In the genomic region with DNA sequence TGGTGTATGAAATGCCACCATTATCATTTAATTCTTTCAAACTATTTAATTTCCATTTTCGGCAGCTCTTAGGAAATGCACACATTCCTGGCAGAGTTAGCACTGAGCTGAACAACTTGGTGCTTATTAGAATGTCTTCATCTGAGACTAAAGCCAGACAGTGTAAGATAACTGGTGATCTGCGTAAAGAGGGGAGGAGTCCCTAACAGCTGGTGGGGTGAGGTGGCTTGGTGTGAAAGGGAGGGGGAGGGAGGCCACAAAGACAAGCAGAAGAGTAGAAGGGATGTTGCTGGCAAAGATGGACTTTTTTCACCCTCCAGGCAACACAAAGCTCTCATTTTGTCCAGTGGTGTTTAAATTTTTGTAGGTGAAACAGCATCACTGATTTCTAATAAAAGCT, we compare ENCODE assay signal across 1 cellular context.
TF ChIP-seq lines count a peak whose summit lies in the region.

No MANE protein-coding gene starts in this region.

TF ChIP-seq in HepG2, 621 proteins besides CTCF, POLR2A, EP300 and RAD21 (continued from another document):
- TF ChIP-seq, protein P1, sequence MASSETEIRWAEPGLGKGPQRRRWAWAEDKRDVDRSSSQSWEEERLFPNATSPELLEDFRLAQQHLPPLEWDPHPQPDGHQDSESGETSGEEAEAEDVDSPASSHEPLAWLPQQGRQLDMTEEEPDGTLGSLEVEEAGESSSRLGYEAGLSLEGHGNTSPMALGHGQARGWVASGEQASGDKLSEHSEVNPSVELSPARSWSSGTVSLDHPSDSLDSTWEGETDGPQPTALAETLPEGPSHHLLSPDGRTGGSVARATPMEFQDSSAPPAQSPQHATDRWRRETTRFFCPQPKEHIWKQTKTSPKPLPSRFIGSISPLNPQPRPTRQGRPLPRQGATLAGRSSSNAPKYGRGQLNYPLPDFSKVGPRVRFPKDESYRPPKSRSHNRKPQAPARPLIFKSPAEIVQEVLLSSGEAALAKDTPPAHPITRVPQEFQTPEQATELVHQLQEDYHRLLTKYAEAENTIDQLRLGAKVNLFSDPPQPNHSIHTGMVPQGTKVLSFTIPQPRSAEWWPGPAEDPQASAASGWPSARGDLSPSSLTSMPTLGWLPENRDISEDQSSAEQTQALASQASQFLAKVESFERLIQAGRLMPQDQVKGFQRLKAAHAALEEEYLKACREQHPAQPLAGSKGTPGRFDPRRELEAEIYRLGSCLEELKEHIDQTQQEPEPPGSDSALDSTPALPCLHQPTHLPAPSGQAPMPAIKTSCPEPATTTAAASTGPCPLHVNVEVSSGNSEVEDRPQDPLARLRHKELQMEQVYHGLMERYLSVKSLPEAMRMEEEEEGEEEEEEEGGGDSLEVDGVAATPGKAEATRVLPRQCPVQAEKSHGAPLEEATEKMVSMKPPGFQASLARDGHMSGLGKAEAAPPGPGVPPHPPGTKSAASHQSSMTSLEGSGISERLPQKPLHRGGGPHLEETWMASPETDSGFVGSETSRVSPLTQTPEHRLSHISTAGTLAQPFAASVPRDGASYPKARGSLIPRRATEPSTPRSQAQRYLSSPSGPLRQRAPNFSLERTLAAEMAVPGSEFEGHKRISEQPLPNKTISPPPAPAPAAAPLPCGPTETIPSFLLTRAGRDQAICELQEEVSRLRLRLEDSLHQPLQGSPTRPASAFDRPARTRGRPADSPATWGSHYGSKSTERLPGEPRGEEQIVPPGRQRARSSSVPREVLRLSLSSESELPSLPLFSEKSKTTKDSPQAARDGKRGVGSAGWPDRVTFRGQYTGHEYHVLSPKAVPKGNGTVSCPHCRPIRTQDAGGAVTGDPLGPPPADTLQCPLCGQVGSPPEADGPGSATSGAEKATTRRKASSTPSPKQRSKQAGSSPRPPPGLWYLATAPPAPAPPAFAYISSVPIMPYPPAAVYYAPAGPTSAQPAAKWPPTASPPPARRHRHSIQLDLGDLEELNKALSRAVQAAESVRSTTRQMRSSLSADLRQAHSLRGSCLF (CRISPR knock-in tag; IDR thresholded peaks at IDR 0.05; ENCODE audit: borderline replicate concordance): no peak
- TF ChIP-seq MEF2D (CRISPR knock-in tag; IDR thresholded peaks at IDR 0.05) (no peak), KDM5A (IDR thresholded peaks at IDR 0.05; ENCODE audit: borderline replicate concordance, low read length) (no peak), GTF3A (CRISPR knock-in tag; conservative IDR thresholded peaks at IDR 0.05) (no peak), BRD4 (CRISPR knock-in tag; IDR thresholded peaks at IDR 0.05) (no peak), ZBTB7B (CRISPR knock-in tag; IDR thresholded peaks at IDR 0.05) (no peak), EED (CRISPR knock-in tag; IDR thresholded peaks at IDR 0.05) (no peak), ZSCAN30 (CRISPR knock-in tag; IDR thresholded peaks at IDR 0.05) (no peak), RAD51 (IDR thresholded peaks at IDR 0.05; ENCODE audit: borderline replicate concordance) (no peak)
- TF ChIP-seq, protein P2, sequence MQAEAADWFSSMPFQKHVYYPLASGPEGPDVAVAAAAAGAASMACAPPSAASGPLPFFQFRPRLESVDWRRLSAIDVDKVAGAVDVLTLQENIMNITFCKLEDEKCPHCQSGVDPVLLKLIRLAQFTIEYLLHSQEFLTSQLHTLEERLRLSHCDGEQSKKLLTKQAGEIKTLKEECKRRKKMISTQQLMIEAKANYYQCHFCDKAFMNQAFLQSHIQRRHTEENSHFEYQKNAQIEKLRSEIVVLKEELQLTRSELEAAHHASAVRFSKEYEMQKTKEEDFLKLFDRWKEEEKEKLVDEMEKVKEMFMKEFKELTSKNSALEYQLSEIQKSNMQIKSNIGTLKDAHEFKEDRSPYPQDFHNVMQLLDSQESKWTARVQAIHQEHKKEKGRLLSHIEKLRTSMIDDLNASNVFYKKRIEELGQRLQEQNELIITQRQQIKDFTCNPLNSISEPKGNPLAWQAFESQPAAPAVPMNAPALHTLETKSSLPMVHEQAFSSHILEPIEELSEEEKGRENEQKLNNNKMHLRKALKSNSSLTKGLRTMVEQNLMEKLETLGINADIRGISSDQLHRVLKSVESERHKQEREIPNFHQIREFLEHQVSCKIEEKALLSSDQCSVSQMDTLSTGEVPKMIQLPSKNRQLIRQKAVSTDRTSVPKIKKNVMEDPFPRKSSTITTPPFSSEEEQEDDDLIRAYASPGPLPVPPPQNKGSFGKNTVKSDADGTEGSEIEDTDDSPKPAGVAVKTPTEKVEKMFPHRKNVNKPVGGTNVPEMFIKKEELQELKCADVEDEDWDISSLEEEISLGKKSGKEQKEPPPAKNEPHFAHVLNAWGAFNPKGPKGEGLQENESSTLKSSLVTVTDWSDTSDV (CRISPR knock-in tag; IDR thresholded peaks at IDR 0.05): no peak
- TF ChIP-seq, protein P3, sequence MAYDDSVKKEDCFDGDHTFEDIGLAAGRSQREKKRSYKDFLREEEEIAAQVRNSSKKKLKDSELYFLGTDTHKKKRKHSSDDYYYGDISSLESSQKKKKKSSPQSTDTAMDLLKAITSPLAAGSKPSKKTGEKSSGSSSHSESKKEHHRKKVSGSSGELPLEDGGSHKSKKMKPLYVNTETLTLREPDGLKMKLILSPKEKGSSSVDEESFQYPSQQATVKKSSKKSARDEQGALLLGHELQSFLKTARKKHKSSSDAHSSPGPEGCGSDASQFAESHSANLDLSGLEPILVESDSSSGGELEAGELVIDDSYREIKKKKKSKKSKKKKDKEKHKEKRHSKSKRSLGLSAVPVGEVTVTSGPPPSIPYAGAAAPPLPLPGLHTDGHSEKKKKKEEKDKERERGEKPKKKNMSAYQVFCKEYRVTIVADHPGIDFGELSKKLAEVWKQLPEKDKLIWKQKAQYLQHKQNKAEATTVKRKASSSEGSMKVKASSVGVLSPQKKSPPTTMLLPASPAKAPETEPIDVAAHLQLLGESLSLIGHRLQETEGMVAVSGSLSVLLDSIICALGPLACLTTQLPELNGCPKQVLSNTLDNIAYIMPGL (CRISPR knock-in tag; IDR thresholded peaks at IDR 0.05; ENCODE audit: borderline replicate concordance in 1 of 2, low read depth in 1 of 2): no peak
- TF ChIP-seq, protein P4, sequence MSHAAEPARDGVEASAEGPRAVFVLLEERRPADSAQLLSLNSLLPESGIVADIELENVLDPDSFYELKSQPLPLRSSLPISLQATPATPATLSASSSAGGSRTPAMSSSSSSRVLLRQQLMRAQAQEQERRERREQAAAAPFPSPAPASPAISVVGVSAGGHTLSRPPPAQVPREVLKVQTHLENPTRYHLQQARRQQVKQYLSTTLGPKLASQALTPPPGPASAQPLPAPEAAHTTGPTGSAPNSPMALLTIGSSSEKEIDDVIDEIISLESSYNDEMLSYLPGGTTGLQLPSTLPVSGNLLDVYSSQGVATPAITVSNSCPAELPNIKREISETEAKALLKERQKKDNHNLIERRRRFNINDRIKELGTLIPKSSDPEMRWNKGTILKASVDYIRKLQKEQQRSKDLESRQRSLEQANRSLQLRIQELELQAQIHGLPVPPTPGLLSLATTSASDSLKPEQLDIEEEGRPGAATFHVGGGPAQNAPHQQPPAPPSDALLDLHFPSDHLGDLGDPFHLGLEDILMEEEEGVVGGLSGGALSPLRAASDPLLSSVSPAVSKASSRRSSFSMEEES (CRISPR knock-in tag; IDR thresholded peaks at IDR 0.05): no peak
- TF ChIP-seq, protein P5, sequence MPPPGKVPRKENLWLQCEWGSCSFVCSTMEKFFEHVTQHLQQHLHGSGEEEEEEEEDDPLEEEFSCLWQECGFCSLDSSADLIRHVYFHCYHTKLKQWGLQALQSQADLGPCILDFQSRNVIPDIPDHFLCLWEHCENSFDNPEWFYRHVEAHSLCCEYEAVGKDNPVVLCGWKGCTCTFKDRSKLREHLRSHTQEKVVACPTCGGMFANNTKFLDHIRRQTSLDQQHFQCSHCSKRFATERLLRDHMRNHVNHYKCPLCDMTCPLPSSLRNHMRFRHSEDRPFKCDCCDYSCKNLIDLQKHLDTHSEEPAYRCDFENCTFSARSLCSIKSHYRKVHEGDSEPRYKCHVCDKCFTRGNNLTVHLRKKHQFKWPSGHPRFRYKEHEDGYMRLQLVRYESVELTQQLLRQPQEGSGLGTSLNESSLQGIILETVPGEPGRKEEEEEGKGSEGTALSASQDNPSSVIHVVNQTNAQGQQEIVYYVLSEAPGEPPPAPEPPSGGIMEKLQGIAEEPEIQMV (CRISPR knock-in tag; IDR thresholded peaks at IDR 0.05; ENCODE audit: low read depth): no peak
TF ChIP-seq in HepG2: peak in this region for 0.
